ENCODE assay signal across 14 cellular contexts in the genomic region with DNA sequence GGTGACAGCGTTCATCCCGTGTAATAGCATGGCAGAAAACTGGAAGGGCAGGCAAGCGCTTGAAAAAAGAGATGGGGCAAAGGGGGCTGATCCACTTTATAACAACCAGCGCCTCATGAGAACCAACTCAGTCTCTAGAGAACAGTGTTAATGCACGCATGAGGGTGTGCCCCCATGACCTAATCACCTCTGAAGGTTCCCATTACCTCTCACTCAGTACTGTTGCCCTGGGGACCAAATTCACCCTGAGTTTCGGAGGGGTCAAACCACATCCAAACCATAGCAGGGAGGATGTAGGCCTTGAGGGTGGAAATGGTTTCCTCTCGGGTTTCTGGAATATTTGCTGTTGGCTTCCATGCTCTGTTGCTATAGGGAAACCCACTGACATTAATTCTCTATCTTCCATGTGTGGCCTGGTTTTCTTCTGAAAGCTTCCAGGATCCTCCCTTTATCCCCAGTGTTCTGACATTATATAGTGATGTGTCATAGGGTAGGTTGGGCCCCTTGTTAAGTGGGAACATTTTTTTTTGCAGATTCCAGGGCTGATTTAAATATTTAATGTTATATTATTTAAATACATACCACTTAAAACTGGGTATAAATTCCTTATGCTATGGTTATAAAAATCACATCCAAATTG.
DNase-seq lines count a peak whose midpoint lies in the region; ATAC-seq and TF ChIP-seq lines count a peak whose summit lies in the region.
"Had no signal": no experiment of that assay in that cellular context is flagged by ENCODE, and none has a peak within 500 bp of the region (broad histone marks: within the 10 kb centered on the region; RNA-seq: fewer than 3 reads in every experiment).

No MANE protein-coding gene starts in this region.

- no peak overlapping the region for H3K4me3 ChIP-seq in BLaER1 treated with 17β-estradiol and CSF1 and Interleukin-3, amounts not matched to agents 10 nM and 100 nM
- no peak overlapping the region for H3K4me3 ChIP-seq in mammary epithelial cell (replicated peaks in 1 of 3; ENCODE audit: insufficient read depth in 1 of 3, low read depth in 2 of 3, low read length in 3 of 3)
- H3K4me3 ChIP-seq in osteoblast (ENCODE audit: insufficient read depth, low read length) = no peak overlapping the region
- no peak overlapping the region for H3K4me3 ChIP-seq in PC-3 (ENCODE audit: low read length)
- no peak overlapping the region for H3K4me3 ChIP-seq in upper lobe of left lung
- H3K4me3 ChIP-seq: right lobe of liver had no signal

- POLR2A ChIA-PET in PC-3 (lab: Charles Lee; ENCODE audit: unreplicated experiment) = no interaction called here

- dilution Hi-C loops in mammary epithelial cell (cut with HindIII; ENCODE audit: low sequenced_read_pairs) = no loop called here

- TF ChIP-seq CTCF in mammary epithelial cell (conservative IDR thresholded peaks at IDR 0.05 in 1 of 2, IDR thresholded peaks at IDR 0.05 in 1 of 2; ENCODE audit: extremely low read depth in 1 of 2, insufficient read depth in 1 of 2, low read depth in 1 of 2, low read length in 2 of 2) (no peak), osteoblast (IDR thresholded peaks at IDR 0.05; ENCODE audit: extremely low read depth, low read depth, low read length) (no peak), PC-3 (conservative IDR thresholded peaks at IDR 0.05; ENCODE audit: low read depth, low read length) (no peak), upper lobe of left lung (IDR thresholded peaks at IDR 0.05) (no peak)

- H3K79me2 ChIP-seq in mammary epithelial cell (ENCODE audit: insufficient read depth, low read length) (peaks cover 94% of the 10 kb centered on the region), osteoblast (ENCODE audit: insufficient read depth, low read length) (no peaks in the 10 kb centered on the region), PC-3 (ENCODE audit: low read length) (no peaks in the 10 kb centered on the region)

- ATAC-seq in GM18511 (IDR thresholded peaks at IDR 0.05; ENCODE audit: unreplicated experiment) (no peak), PC-3 (no peak), left lobe of liver (no peak), upper lobe of left lung (ENCODE audit: low FRiP score in 2 of 2) (no peak)
- ATAC-seq: activated CD8-positive, alpha-beta T cell treated with anti-CD3 and anti-CD28 coated beads for 36 hours; activated T-cell treated with anti-CD3 and anti-CD28 coated beads, Interleukin-2, amount 50 U/mL, for 4 hours; right lobe of liver had no signal

- H3K36me3 ChIP-seq in BLaER1 treated with 17β-estradiol and CSF1 and Interleukin-3, amounts not matched to agents 10 nM and 100 nM = no peaks in the 10 kb centered on the region
- H3K36me3 ChIP-seq in mammary epithelial cell (ENCODE audit: insufficient read depth, low read length) = no peaks in the 10 kb centered on the region
- H3K36me3 ChIP-seq in osteoblast (ENCODE audit: insufficient read depth, low read length) = no peaks in the 10 kb centered on the region
- no peaks in the 10 kb centered on the region for H3K36me3 ChIP-seq in PC-3 (ENCODE audit: low read depth, low read length)
- H3K36me3 ChIP-seq in upper lobe of left lung = no peaks in the 10 kb centered on the region
- H3K36me3 ChIP-seq: right lobe of liver had no signal

- peaks cover 0 to 5% (median 0%) of the 10 kb centered on the region in 11 experiments; a peak in 1 of 22 replicates for H4K20me1 ChIP-seq in BLaER1 treated with 17β-estradiol and CSF1 and Interleukin-3, amounts not matched to agents 10 nM and 100 nM
- H4K20me1 ChIP-seq in mammary epithelial cell (ENCODE audit: insufficient read depth, low read length) (no peaks in the 10 kb centered on the region), osteoblast (ENCODE audit: insufficient read depth, low read length) (no peaks in the 10 kb centered on the region), PC-3 (ENCODE audit: low read length) (no peaks in the 10 kb centered on the region)

- CTCF ChIA-PET in mammary epithelial cell (lab: Charles Lee; ENCODE audit: low non-redundant PET) (no interaction called here), PC-3 (lab: Charles Lee) (no interaction called here)

- peak overlapping the region in 10 of 11 experiments; percentile 21 to 88 (median 51); a peak in 18 of 22 replicates for H3K4me2 ChIP-seq in BLaER1 treated with 17β-estradiol and CSF1 and Interleukin-3, amounts not matched to agents 10 nM and 100 nM
- H3K4me2 ChIP-seq in mammary epithelial cell (ENCODE audit: insufficient read depth, low read depth, low read length) (peak overlapping the region; percentile 42), osteoblast (ENCODE audit: insufficient read depth, low read length) (no peak overlapping the region), PC-3 (ENCODE audit: low read length) (no peak overlapping the region)

- H3K9me3 ChIP-seq in BLaER1 treated with 17β-estradiol and CSF1 and Interleukin-3, amounts not matched to agents 10 nM and 100 nM (replicated peaks in 1 of 11) = no peaks in the 10 kb centered on the region
- H3K9me3 ChIP-seq in mammary epithelial cell (replicated peaks; ENCODE audit: insufficient read depth, low read length) (no peaks in the 10 kb centered on the region), osteoblast (ENCODE audit: low read depth, low read length) (no peaks in the 10 kb centered on the region), PC-3 (ENCODE audit: low read length) (no peaks in the 10 kb centered on the region), upper lobe of left lung (no peaks in the 10 kb centered on the region)
- H3K9me3 ChIP-seq: right lobe of liver had no signal

- no peak for TF ChIP-seq POLR2A in upper lobe of left lung (IDR thresholded peaks at IDR 0.05)

- BruUV-seq in mammary epithelial cell (replicated peaks; lab: Mats Ljungman, UMichigan) (no TSS peak), PC-3 (replicated peaks; lab: Mats Ljungman, UMichigan) (no TSS peak)

- no peaks in the 10 kb centered on the region for H3F3A ChIP-seq in PC-3 (ENCODE audit: low read length, unreplicated experiment)

- peaks cover 0 to 21% (median 0%) of the 10 kb centered on the region in 11 experiments; a peak in 5 of 22 replicates for H3K27me3 ChIP-seq in BLaER1 treated with 17β-estradiol and CSF1 and Interleukin-3, amounts not matched to agents 10 nM and 100 nM
- H3K27me3 ChIP-seq in mammary epithelial cell (ENCODE audit: insufficient read depth, low read length) (no peaks in the 10 kb centered on the region), osteoblast (ENCODE audit: insufficient read depth, low read length) (no peaks in the 10 kb centered on the region), PC-3 (ENCODE audit: low read length) (no peaks in the 10 kb centered on the region), upper lobe of left lung (no peaks in the 10 kb centered on the region)
- H3K27me3 ChIP-seq: right lobe of liver had no signal

- intact Hi-C loops in mammary epithelial cell (cut with micrococcal nuclease) (no loop called here), PC-3 (cut with micrococcal nuclease) (no loop called here)

- peak; percentile 14 for DNase-seq in M059J (ENCODE audit: low read depth)
- DNase-seq in mammary epithelial cell = peak; percentile 40
- DNase-seq in osteoblast (ENCODE audit: insufficient read length, low spot score, missing footprints) = peak; percentile 56
- no peak for DNase-seq in PC-3
- DNase-seq in left lobe of liver (ENCODE audit: low spot score) = no peak
- DNase-seq in upper lobe of left lung = no peak
- DNase-seq: activated B cell treated with CpG ODN at 0.5 μM for 24 hours; activated CD8-positive, alpha-beta T cell treated with anti-CD3 and anti-CD28 coated beads for 36 hours; activated T-cell treated with anti-CD3 and anti-CD28 coated beads, Interleukin-2, amount 50 U/mL, for 4 hours; right lobe of liver; stimulated activated CD4-positive, alpha-beta T cell treated with anti-CD3 and anti-CD28 coated beads, Interleukin-1b, Interleukin-23, amount 100 ng/mL, for 48 hours had no signal

- peaks cover 23 to 76% (median 64%) of the 10 kb centered on the region in 10 experiments for H3K4me1 ChIP-seq in BLaER1 treated with 17β-estradiol and CSF1 and Interleukin-3, amounts not matched to agents 10 nM and 100 nM
- H3K4me1 ChIP-seq in mammary epithelial cell (ENCODE audit: insufficient read depth, low read length) = peaks cover 30% of the 10 kb centered on the region
- peaks cover 13% of the 10 kb centered on the region for H3K4me1 ChIP-seq in osteoblast (ENCODE audit: insufficient read depth, low read length)
- H3K4me1 ChIP-seq in PC-3 (ENCODE audit: insufficient read depth, low read length) = peaks cover under 1% of the 10 kb centered on the region; the same call in 1 of the 2 replicates
- peaks cover 0 to 5% (median 1%) of the 10 kb centered on the region in 4 donors for H3K4me1 ChIP-seq in upper lobe of left lung
- H3K4me1 ChIP-seq: right lobe of liver had no signal

- no peak for TF ChIP-seq EP300 in upper lobe of left lung (IDR thresholded peaks at IDR 0.05)

- H2AFZ ChIP-seq in mammary epithelial cell (ENCODE audit: low read depth, low read length) = no peak overlapping the region
- H2AFZ ChIP-seq in osteoblast (ENCODE audit: low read length) = peak overlapping the region; percentile 18
- no peak overlapping the region for H2AFZ ChIP-seq in PC-3 (ENCODE audit: low read length)

- no peak overlapping the region for H3K27ac ChIP-seq in BLaER1 treated with 17β-estradiol and CSF1 and Interleukin-3, amounts not matched to agents 10 nM and 100 nM
- peak overlapping the region; percentile 69 for H3K27ac ChIP-seq in mammary epithelial cell (ENCODE audit: insufficient read depth, low read depth, low read length)
- no peak overlapping the region for H3K27ac ChIP-seq in osteoblast (ENCODE audit: low read depth, low read length)
- no peak overlapping the region for H3K27ac ChIP-seq in PC-3 (ENCODE audit: low read length)
- H3K27ac ChIP-seq in upper lobe of left lung = no peak overlapping the region
- H3K27ac ChIP-seq: HL-60, right lobe of liver had no signal

- 91% methylated on average over 7 of the region's 7 CpGs for WGBS in mammary epithelial cell (ENCODE audit: low coverage, missing lambda C conversion rate)
- 89 to 93% methylated on average over 7 of the region's 7 CpGs for WGBS in upper lobe of left lung, 2 donors

- H3K9me2 ChIP-seq in PC-3 (replicated peaks; ENCODE audit: low read length) = no peaks in the 10 kb centered on the region

- H3K9ac ChIP-seq in BLaER1 treated with 17β-estradiol and CSF1 and Interleukin-3, amounts not matched to agents 10 nM and 100 nM = no peak overlapping the region
- H3K9ac ChIP-seq in mammary epithelial cell (ENCODE audit: insufficient read depth, low read length) (no peak overlapping the region), PC-3 (ENCODE audit: low read length) (no peak overlapping the region)

- in situ Hi-C loops in mammary epithelial cell (cut with MboI; ENCODE audit: low sequenced_read_pairs in 2 of 2) = no loop called here

Comparison
In these comparisons a context has a peak if more than half of its experiments do, and no peak if none do; other contexts are left out.
1. H3K4me2 ChIP-seq: peak in BLaER1 treated with 17β-estradiol and CSF1 and Interleukin-3, amounts not matched to agents 10 nM and 100 nM (10 of 11) and mammary epithelial cell (single experiment); none in osteoblast (single experiment) and PC-3 (single experiment).
2. DNase-seq: peak in M059J (single experiment), mammary epithelial cell (single experiment) and osteoblast (single experiment); none in PC-3 (single experiment), left lobe of liver (single experiment) and upper lobe of left lung (0 of 2).